ENCODE assay signal across 1 cellular context in genomic region chr11:118672865-118673264, GRCh38.
TF ChIP-seq lines count a peak whose summit lies in the region.

No MANE protein-coding gene starts in this region.

TF ChIP-seq in IMR-90, 13 proteins besides CTCF, POLR2A, EP300 and RAD21 (continued from another document):
- TF ChIP-seq USF2 (IDR thresholded peaks at IDR 0.05; ENCODE audit: low read depth, low read length) (no peak), MAFK (IDR thresholded peaks at IDR 0.05; ENCODE audit: low read depth, low read length) (no peak), ELK1 (IDR thresholded peaks at IDR 0.05; ENCODE audit: borderline replicate concordance, low read depth, low read length) (no peak), RFX5 (IDR thresholded peaks at IDR 0.05; ENCODE audit: low read depth, low read length) (no peak), FOS (IDR thresholded peaks at IDR 0.05; ENCODE audit: low read depth, low read length) (no peak)
